ENCODE assay signal across 21 cellular contexts in genomic region chr5:123690821-123691220, GRCh38.
DNase-seq lines count a peak whose midpoint lies in the region; TF ChIP-seq lines count a peak whose summit lies in the region.
"Had no signal": no experiment of that assay in that cellular context is flagged by ENCODE, and none has a peak within 500 bp of the region (broad histone marks: within the 10 kb centered on the region; RNA-seq: fewer than 3 reads in every experiment).

No MANE protein-coding gene starts in this region.

- no peaks in the 10 kb centered on the region for H3K79me1 ChIP-seq in neuronal stem cell (ENCODE audit: low read depth, low read length)

- no peak for TF ChIP-seq CTCF in colonic mucosa (IDR thresholded peaks at IDR 0.05)

- H2AFZ ChIP-seq in ACC112 (ENCODE audit: low read length, unreplicated experiment) (no peak overlapping the region), neuronal stem cell (ENCODE audit: low read length) (no peak overlapping the region)

- H3K36me3 ChIP-seq in ACC112 (ENCODE audit: insufficient read depth, low read length) = no peaks in the 10 kb centered on the region; the same call in 1 of the 2 replicates
- no peaks in the 10 kb centered on the region for H3K36me3 ChIP-seq in colonic mucosa
- no peaks in the 10 kb centered on the region for H3K36me3 ChIP-seq in neuronal stem cell (replicated peaks in 1 of 2; ENCODE audit: control insufficient read depth in 2 of 2, insufficient read depth in 2 of 2, low read length in 2 of 2)
- H3K36me3 ChIP-seq: HAP-1 had no signal

- intact Hi-C loops in posterior cingulate gyrus (cut with DNase I) (no loop called here), colonic mucosa (cut with DNase I) (no loop called here)

- no peak overlapping the region for H3K18ac ChIP-seq in neuronal stem cell (ENCODE audit: low read length)

- no peak overlapping the region for H3K4me2 ChIP-seq in neuronal stem cell (ENCODE audit: insufficient read depth, low read length, poor library complexity, severe bottlenecking)

- H4K8ac ChIP-seq in neuronal stem cell (ENCODE audit: low read depth, low read length) = no peak overlapping the region

- no peak overlapping the region for H3K14ac ChIP-seq in neuronal stem cell (ENCODE audit: low read length)

- H3K27me3 ChIP-seq in ACC112 (ENCODE audit: insufficient read depth, low read length) (no peaks in the 10 kb centered on the region), colonic mucosa (no peaks in the 10 kb centered on the region), neuronal stem cell (ENCODE audit: control insufficient read depth in 3 of 3, insufficient read depth in 3 of 3, low read depth in 1 of 3, low read length in 3 of 3) (no peaks in the 10 kb centered on the region)

- no peaks in the 10 kb centered on the region for H3K79me2 ChIP-seq in ACC112 (ENCODE audit: control insufficient read depth, insufficient read depth, low read length, unreplicated experiment)

- H3K9me3 ChIP-seq in colonic mucosa = no peaks in the 10 kb centered on the region
- peaks cover 0 to 5% of the 10 kb centered on the region in 2 donors for H3K9me3 ChIP-seq in neuronal stem cell (replicated peaks in 1 of 2; ENCODE audit: control insufficient read depth in 2 of 2, insufficient read depth in 1 of 2, low read depth in 1 of 2, low read length in 2 of 2)
- H3K9me3 ChIP-seq: HAP-1, mucosa of descending colon had no signal

- H2BK12ac ChIP-seq in neuronal stem cell (ENCODE audit: low read length) = no peak overlapping the region

- no peak overlapping the region for H4K91ac ChIP-seq in neuronal stem cell (ENCODE audit: low read depth, low read length, poor library complexity)

- no peak overlapping the region for H3K9ac ChIP-seq in colonic mucosa (ENCODE audit: low read depth in 2 of 2, low read length in 2 of 2)
- no peak overlapping the region for H3K9ac ChIP-seq in neuronal stem cell (ENCODE audit: low read depth, low read length, poor library complexity)

- peak; percentile 57 for DNase-seq in HT1080 (ENCODE audit: low read depth)
- DNase-seq in brain pericyte (ENCODE audit: low read depth, low spot score) = peak; percentile 41
- peak; percentile 79 for DNase-seq in kidney tubule cell (ENCODE audit: low spot score)
- DNase-seq in DMS53 (lab: John Stamatoyannopoulos, UW) = no peak
- DNase-seq in posterior cingulate gyrus = no peak
- DNase-seq in colonic mucosa = no peak
- DNase-seq in neuronal stem cell (ENCODE audit: low spot score) = no peak
- DNase-seq: 8988T; activated B cell treated with CpG ODN at 0.5 μM for 24 hours; activated CD4-positive, alpha-beta memory T cell treated with anti-CD3 and anti-CD28 coated beads for 36 hours; activated gamma-delta T cell; GDM1; hippocampal formation; mucosa of descending colon; NCI-H146; NCI-H526 treated with DMSO at 0.1 percent for 48 hours; stimulated activated CD4-positive, alpha-beta T cell treated with anti-CD3 and anti-CD28 coated beads, Interleukin-2, amount 100 ng/mL, for 48 hours; stimulated activated naive CD4-positive, alpha-beta T cell treated with Interleukin-2 at 50 U/mL for 16 hours; T-helper 9 cell had no signal

- H3K4me1 ChIP-seq in ACC112 (ENCODE audit: control insufficient read depth, insufficient read depth, low read length, unreplicated experiment) (peaks cover 11% of the 10 kb centered on the region), colonic mucosa (no peaks in the 10 kb centered on the region), neuronal stem cell (ENCODE audit: control insufficient read depth in 2 of 2, insufficient read depth in 1 of 2, low read depth in 1 of 2, low read length in 2 of 2) (no peaks in the 10 kb centered on the region)
- H3K4me1 ChIP-seq: HAP-1 had no signal

- no peak overlapping the region for H3K23ac ChIP-seq in neuronal stem cell (ENCODE audit: low read depth, low read length, poor library complexity)

- no peak overlapping the region for H2BK5ac ChIP-seq in neuronal stem cell (ENCODE audit: low read length)

- 0 out of 2 replicates have a peak overlapping the region, but pooled peaks have one; percentile 15 for H3K27ac ChIP-seq in ACC112 (ENCODE audit: low read depth, low read length)
- H3K27ac ChIP-seq in colonic mucosa = no peak overlapping the region
- H3K27ac ChIP-seq in neuronal stem cell (replicated peaks; ENCODE audit: low read length) = no peak overlapping the region

- H2BK120ac ChIP-seq in neuronal stem cell (ENCODE audit: low read depth, low read length) = no peak overlapping the region

- no peak overlapping the region for H3K4ac ChIP-seq in neuronal stem cell (ENCODE audit: low read length)

- H3K4me3 ChIP-seq in ACC112 (ENCODE audit: low read depth, low read length) (no peak overlapping the region), colonic mucosa (no peak overlapping the region), neuronal stem cell (ENCODE audit: low read length in 2 of 2) (no peak overlapping the region)
- H3K4me3 ChIP-seq: HAP-1, mucosa of descending colon had no signal

- no peak overlapping the region for H2AK5ac ChIP-seq in neuronal stem cell (ENCODE audit: low read depth, low read length)

- H2BK15ac ChIP-seq in neuronal stem cell (ENCODE audit: low read length) = no peak overlapping the region

Comparison
In these comparisons a context has a peak if more than half of its experiments do, and no peak if none do; other contexts are left out.
1. DNase-seq: peak in HT1080 (single experiment), brain pericyte (single experiment) and kidney tubule cell (single experiment); none in DMS53 (single experiment), posterior cingulate gyrus (0 of 10), colonic mucosa (single experiment) and neuronal stem cell (single experiment).